In genomic region chr2:185012643-185013042, GRCh38 we compare ENCODE assay signal across 19 cellular contexts.
DNase-seq lines count a peak whose midpoint lies in the region; ATAC-seq, FAIRE-seq and TF ChIP-seq lines count a peak whose summit lies in the region.
"Had no signal": no experiment of that assay in that cellular context is flagged by ENCODE, and none has a peak within 500 bp of the region (broad histone marks: within the 10 kb centered on the region; RNA-seq: fewer than 3 reads in every experiment).

No MANE protein-coding gene starts in this region.

- H3K4me1 ChIP-seq in HCT116 (ENCODE audit: control insufficient read depth in 1 of 2, insufficient read depth in 2 of 2, low read length in 2 of 2) (no peaks in the 10 kb centered on the region), NT2/D1 (ENCODE audit: insufficient read depth, insufficient read length) (no peaks in the 10 kb centered on the region), kidney (ENCODE audit: control insufficient read depth in 1 of 2, insufficient read depth in 1 of 2, low read depth in 1 of 2, low read length in 2 of 2) (no peaks in the 10 kb centered on the region), lower lobe of right lung (no peaks in the 10 kb centered on the region)
- H3K4me1 ChIP-seq: heart left ventricle, thyroid gland had no signal

- intact Hi-C loops in HCT116 (cut with micrococcal nuclease) (no loop called here), kidney (cut with DNase I) (no loop called here), lower lobe of right lung (cut with DNase I) (no loop called here)

- H3K27me3 ChIP-seq in HCT116 (ENCODE audit: insufficient read depth, low read length) (no peaks in the 10 kb centered on the region), NT2/D1 (ENCODE audit: insufficient read depth, insufficient read length) (no peaks in the 10 kb centered on the region), lower lobe of right lung (ENCODE audit: low read depth) (no peaks in the 10 kb centered on the region)
- H3K27me3 ChIP-seq: heart left ventricle, thyroid gland had no signal

- no peaks in the 10 kb centered on the region for H3K9me2 ChIP-seq in HCT116 (ENCODE audit: insufficient read depth)

- H3K9me3 ChIP-seq in HCT116 (ENCODE audit: control insufficient read depth in 1 of 2, insufficient read depth in 1 of 2, low read depth in 1 of 2, low read length in 2 of 2): peaks cover 0 to 10% of the 10 kb centered on the region in 2 experiments; a peak in 3 of 4 replicates
- peaks cover 35% of the 10 kb centered on the region for H3K9me3 ChIP-seq in NT2/D1 (ENCODE audit: insufficient read depth, low read length)
- H3K9me3 ChIP-seq in kidney (ENCODE audit: control insufficient read depth in 1 of 2, low read length in 2 of 2): peaks cover 0 to 8% of the 10 kb centered on the region in 2 donors
- H3K9me3 ChIP-seq in lower lobe of right lung: peaks cover 34% of the 10 kb centered on the region
- H3K9me3 ChIP-seq: thyroid gland had no signal

- TF ChIP-seq POLR2A in HCT116 (IDR thresholded peaks at IDR 0.05; ENCODE audit: borderline replicate concordance, extremely low read depth, insufficient read depth, insufficient read length): no peak

- RAD21 ChIA-PET in HCT116 (lab: Charles Lee; ENCODE audit: low non-redundant PET in 1 of 2, low total read pairs in 2 of 2, uncharacterized antibody in 2 of 2, unreplicated experiment in 2 of 2): no interaction called here

- no peak overlapping the region for H3K4me2 ChIP-seq in HCT116 (ENCODE audit: low read length)
- H3K4me2 ChIP-seq: PC-9 had no signal

- H2AFZ ChIP-seq in HCT116 (ENCODE audit: low read depth, low read length, poor library complexity, severe bottlenecking): no peak overlapping the region
- H2AFZ ChIP-seq: PC-9 had no signal

- peak; percentile 18 for DNase-seq in HCT116 (ENCODE audit: low read depth, low spot score)
- DNase-seq in NT2/D1 (ENCODE audit: low read depth, low spot score): peak; percentile 3
- peak; percentile 5 for DNase-seq in dermis blood vessel endothelial cell
- peak; percentile 22 for DNase-seq in kidney
- no peak for DNase-seq in HuH-7 (ENCODE audit: low spot score)
- DNase-seq in lower lobe of right lung: no peak
- no peak for DNase-seq in amniotic stem cell (lab: John Stamatoyannopoulos, UW)
- DNase-seq: CD4-positive, alpha-beta memory T cell; heart left ventricle; Kasumi-1; NCI-H1436; NCI-H2171 treated with DMSO at 0.1 percent for 48 hours; NCI-H82; PC-9; stimulated activated naive CD4-positive, alpha-beta T cell; thyroid gland had no signal

- CTCF ChIA-PET in HCT116 (lab: Charles Lee): no interaction called here

- H3K79me2 ChIP-seq in HCT116 (ENCODE audit: insufficient read depth, low read length): no peaks in the 10 kb centered on the region

- no TSS peak for BruUV-seq in HCT116 (replicated peaks; lab: Mats Ljungman, UMichigan)

- H4K20me1 ChIP-seq in HCT116 (ENCODE audit: insufficient read depth): no peaks in the 10 kb centered on the region

- POLR2A ChIA-PET in HCT116 (lab: Charles Lee): no interaction called here

- TF ChIP-seq RAD21 in HCT116 (IDR thresholded peaks at IDR 0.05; ENCODE audit: low read depth): no peak

- ATAC-seq in HCT116: no peak
- no peak for ATAC-seq in lower lobe of right lung
- no peak for ATAC-seq in GM18498 (IDR thresholded peaks at IDR 0.05; ENCODE audit: unreplicated experiment)
- ATAC-seq: heart left ventricle had no signal

- no peaks in the 10 kb centered on the region for H3K36me3 ChIP-seq in HCT116 (ENCODE audit: control insufficient read depth in 1 of 2, insufficient read depth in 2 of 2, low read length in 2 of 2)
- no peaks in the 10 kb centered on the region for H3K36me3 ChIP-seq in NT2/D1 (ENCODE audit: insufficient read depth, insufficient read length, low read length)
- H3K36me3 ChIP-seq in kidney (ENCODE audit: control insufficient read depth in 1 of 2, insufficient read depth in 2 of 2, low read length in 2 of 2): no peaks in the 10 kb centered on the region
- H3K36me3 ChIP-seq in lower lobe of right lung: no peaks in the 10 kb centered on the region
- H3K36me3 ChIP-seq: heart left ventricle, thyroid gland had no signal

- H3K4me3 ChIP-seq in HCT116 (replicated peaks in 1 of 2; ENCODE audit: low read depth in 1 of 2, low read length in 2 of 2): no peak overlapping the region
- H3K4me3 ChIP-seq in NT2/D1 (ENCODE audit: insufficient read length, low read depth): no peak overlapping the region
- H3K4me3 ChIP-seq in kidney (ENCODE audit: low read length in 2 of 2): no peak overlapping the region
- no peak overlapping the region for H3K4me3 ChIP-seq in lower lobe of right lung
- H3K4me3 ChIP-seq: heart left ventricle, PC-9, thyroid gland had no signal

- no peak for FAIRE-seq in kidney (lab: Jason Lieb, UNC)
- FAIRE-seq: bronchial epithelial cell, islet of Langerhans had no signal

- H3K27ac ChIP-seq in HCT116 (ENCODE audit: low read depth, low read length) (no peak overlapping the region), kidney (ENCODE audit: low read depth in 2 of 2, low read length in 2 of 2) (no peak overlapping the region), lower lobe of right lung (no peak overlapping the region)
- H3K27ac ChIP-seq: heart left ventricle, PC-9, thyroid gland had no signal

- H3K9ac ChIP-seq in HCT116 (ENCODE audit: low read length) (no peak overlapping the region), NT2/D1 (ENCODE audit: insufficient read length, low read depth) (no peak overlapping the region), kidney (ENCODE audit: low read length in 2 of 2) (no peak overlapping the region)

- TF ChIP-seq CTCF in HCT116 (IDR thresholded peaks at IDR 0.05 in 2 of 3, conservative IDR thresholded peaks at IDR 0.05 in 1 of 3; ENCODE audit: borderline replicate concordance in 1 of 3, insufficient read depth in 1 of 3, low read depth in 2 of 3, low read length in 2 of 3) (no peak), kidney (IDR thresholded peaks at IDR 0.05; ENCODE audit: borderline replicate concordance, extremely low read depth, insufficient read depth) (no peak), lower lobe of right lung (IDR thresholded peaks at IDR 0.05) (no peak)

TF ChIP-seq in HCT116, 20 proteins besides CTCF, POLR2A, EP300 and RAD21 (continues in another document):
- TF ChIP-seq ATF3 (IDR thresholded peaks at IDR 0.05): no peak
- no peak for TF ChIP-seq ZFX (IDR thresholded peaks at IDR 0.05)
- TF ChIP-seq FOSL1 (IDR thresholded peaks at IDR 0.05; ENCODE audit: low read depth): no peak
- TF ChIP-seq CEBPB (IDR thresholded peaks at IDR 0.05; ENCODE audit: low read depth): no peak
- no peak for TF ChIP-seq EZH2 (IDR thresholded peaks at IDR 0.05)
- TF ChIP-seq ZBTB33 (IDR thresholded peaks at IDR 0.05; ENCODE audit: extremely low read depth, insufficient replicate concordance, low read length): no peak
- no peak for TF ChIP-seq SP1 (IDR thresholded peaks at IDR 0.05; ENCODE audit: low read depth)
- no peak for TF ChIP-seq EZH2phosphoT487 (IDR thresholded peaks at IDR 0.05; ENCODE audit: borderline replicate concordance)
- no peak for TF ChIP-seq EGR1 (IDR thresholded peaks at IDR 0.05; ENCODE audit: low read depth)
- TF ChIP-seq SIN3A (IDR thresholded peaks at IDR 0.05; ENCODE audit: low read depth): no peak
- no peak for TF ChIP-seq JUND (IDR thresholded peaks at IDR 0.05)
- no peak for TF ChIP-seq SRF (IDR thresholded peaks at IDR 0.05; ENCODE audit: low read depth)
- TF ChIP-seq YY1 (IDR thresholded peaks at IDR 0.05; ENCODE audit: extremely low read depth, insufficient replicate concordance, low read depth, low read length): no peak
- no peak for TF ChIP-seq REST (IDR thresholded peaks at IDR 0.05; ENCODE audit: low read depth)

Comparison
In these comparisons a context has a peak if more than half of its experiments do, and no peak if none do; other contexts are left out.
1. DNase-seq: peak in HCT116 (single experiment), NT2/D1 (single experiment), dermis blood vessel endothelial cell (single experiment) and kidney (single experiment); none in HuH-7 (single experiment), lower lobe of right lung (single experiment) and amniotic stem cell (single experiment).